In genomic region chr9:106799146-106799545, GRCh38 we compare ENCODE assay signal across 12 cellular contexts.
A peak's percentile ranks its signal among the peaks of the same experiment; 100 is the strongest.
DNase-seq lines count a peak whose midpoint lies in the region; FAIRE-seq and TF ChIP-seq lines count a peak whose summit lies in the region.
"Had no signal": no experiment of that assay in that cellular context is flagged by ENCODE, and none has a peak within 500 bp of the region (broad histone marks: within the 10 kb centered on the region; RNA-seq: fewer than 3 reads in every experiment).

No MANE protein-coding gene starts in this region.

- TF ChIP-seq POLR2A in H1 (IDR thresholded peaks at IDR 0.05; ENCODE audit: control extremely low read depth in 1 of 2, low read depth in 2 of 2, low read length in 2 of 2) (no peak), transverse colon (IDR thresholded peaks at IDR 0.05) (no peak)

- H3K4ac ChIP-seq in H1 (replicated peaks; ENCODE audit: insufficient read length, low read depth, low read length) (no peak overlapping the region), mesendoderm (ENCODE audit: low read depth, low read length) (no peak overlapping the region)

- in situ Hi-C loops in transverse colon (cut with MboI; ENCODE audit: low pct_ligation_motif_present in 1 of 4, low pct_unique_long_range_greater_than_20kb in 1 of 4, low sequenced_read_pairs in 3 of 4), result no loop called here

- no peaks in the 10 kb centered on the region for H3K4me1 ChIP-seq in H1 (replicated peaks in 1 of 4; ENCODE audit: control insufficient read depth in 3 of 4, insufficient read depth in 4 of 4, low read length in 3 of 4)
- H3K4me1 ChIP-seq in mesendoderm (ENCODE audit: control insufficient read depth, low read depth, low read length), result no peaks in the 10 kb centered on the region
- H3K4me1 ChIP-seq in tibial artery, result peaks cover 0 to 14% (median 2%) of the 10 kb centered on the region in 4 donors
- H3K4me1 ChIP-seq in transverse colon, result peaks cover 0 to 31% (median 8%) of the 10 kb centered on the region in 4 donors

- no peak overlapping the region for H2AFZ ChIP-seq in H1 (ENCODE audit: low read length)

- H4K5ac ChIP-seq in H1 (ENCODE audit: insufficient read length, low read depth, low read length) (no peak overlapping the region), mesendoderm (ENCODE audit: low read length) (no peak overlapping the region)

- H2BK15ac ChIP-seq in H1 (ENCODE audit: low read length) (no peak overlapping the region), mesendoderm (replicated peaks; ENCODE audit: low read depth) (peak overlapping the region; percentile 36)

- H3K4me2 ChIP-seq in H1 (ENCODE audit: insufficient read depth in 1 of 2, low read depth in 2 of 2, low read length in 2 of 2) (no peak overlapping the region), mesendoderm (ENCODE audit: low read length) (no peak overlapping the region)

- TF ChIP-seq EP300 in H1 (IDR thresholded peaks at IDR 0.05; ENCODE audit: borderline replicate concordance in 1 of 2, low read depth in 2 of 2, low read length in 2 of 2), result no peak
- TF ChIP-seq EP300 in transverse colon (IDR thresholded peaks at IDR 0.05; ENCODE audit: low read depth), result no peak

- H4K20me1 ChIP-seq in H1 (replicated peaks in 1 of 2; ENCODE audit: control insufficient read depth in 1 of 2, insufficient read depth in 2 of 2, low read length in 2 of 2), result no peaks in the 10 kb centered on the region

- no peak overlapping the region for H2BK20ac ChIP-seq in H1 (ENCODE audit: low read length)

- H3K36me3 ChIP-seq in MG63 (no peaks in the 10 kb centered on the region), H1 (ENCODE audit: control insufficient read depth in 2 of 4, insufficient read depth in 4 of 4, low read length in 3 of 4) (no peaks in the 10 kb centered on the region), mesendoderm (ENCODE audit: control insufficient read depth, insufficient read depth, low read length) (no peaks in the 10 kb centered on the region), WERI-Rb-1 (no peaks in the 10 kb centered on the region), tibial artery (no peaks in the 10 kb centered on the region), transverse colon (no peaks in the 10 kb centered on the region)
- H3K36me3 ChIP-seq: heart left ventricle had no signal

- no peak overlapping the region for H4K91ac ChIP-seq in H1 (replicated peaks; ENCODE audit: insufficient read length, low read length)

- H3K56ac ChIP-seq in H1 (replicated peaks; ENCODE audit: insufficient read length, low read depth, low read length) (no peak overlapping the region), mesendoderm (ENCODE audit: low read length) (no peak overlapping the region)

- H2BK120ac ChIP-seq in H1 (replicated peaks; ENCODE audit: low read depth, low read length), result no peak overlapping the region
- no peak overlapping the region for H2BK120ac ChIP-seq in mesendoderm (ENCODE audit: low read depth, low read length)

- no peak overlapping the region for H2BK12ac ChIP-seq in H1 (ENCODE audit: low read depth, low read length)

- DNase-seq in AG04450 (ENCODE audit: low read depth, low spot score) (peak; percentile 29), MG63 (peak; percentile 1), H1 (ENCODE audit: low read depth in 1 of 2, low spot score in 2 of 2) (no peak), mesendoderm (peak; percentile 73), WERI-Rb-1 (no peak), tibial artery (no peak), transverse colon (no peak)
- DNase-seq in activated CD8-positive, alpha-beta memory T cell treated with anti-CD3 and anti-CD28 coated beads for 24 hours, result no peak
- DNase-seq: activated naive CD8-positive, alpha-beta T cell treated with anti-CD3 and anti-CD28 coated beads, Interleukin-2, amount 50 U/mL, for 24 hours; heart left ventricle; naive thymus-derived CD4-positive, alpha-beta T cell; NCI-H526 treated with DMSO at 0.1 percent for 48 hours had no signal

- 83% methylated on average over 4 of the region's 4 CpGs; no CpG with 5 or more reads in 1 of the 2 experiments for WGBS in H1 (ENCODE audit: extremely low coverage in 1 of 2, insufficient coverage in 1 of 2, insufficient read length in 1 of 2, insufficient replicate concordance in 2 of 2, low coverage in 1 of 2, low lambda C conversion rate in 2 of 2, missing lambda C conversion rate in 1 of 2), 2 experiments
- no CpG with 5 or more reads among the region's 4 CpGs for WGBS in mesendoderm (ENCODE audit: extremely low coverage, insufficient coverage, low lambda C conversion rate)
- 65 to 74% methylated on average over 4 of the region's 4 CpGs for WGBS in transverse colon (ENCODE audit: low coverage in 1 of 2), 2 donors

- H3K79me2 ChIP-seq in H1 (ENCODE audit: control insufficient read depth in 1 of 2, insufficient read depth in 2 of 2, low read length in 2 of 2) (no peaks in the 10 kb centered on the region), mesendoderm (ENCODE audit: control insufficient read depth, insufficient read depth, low read length) (no peaks in the 10 kb centered on the region)

- no peak overlapping the region for H3K14ac ChIP-seq in H1 (ENCODE audit: insufficient read length)

- H3K79me1 ChIP-seq in H1 (ENCODE audit: low read depth, low read length) (no peaks in the 10 kb centered on the region), mesendoderm (ENCODE audit: low read length) (no peaks in the 10 kb centered on the region)

- H3K4me3 ChIP-seq in AG04450 (ENCODE audit: low read depth, low read length) (no peak overlapping the region), MG63 (no peak overlapping the region), H1 (ENCODE audit: extremely low read depth in 1 of 4, insufficient read depth in 2 of 4, low read depth in 3 of 4, low read length in 4 of 4) (no peak overlapping the region), mesendoderm (ENCODE audit: low read length) (no peak overlapping the region), WERI-Rb-1 (ENCODE audit: low read depth, low read length) (no peak overlapping the region), tibial artery (no peak overlapping the region), transverse colon (no peak overlapping the region)
- H3K4me3 ChIP-seq: heart left ventricle had no signal

- H3K27me3 ChIP-seq in AG04450 (ENCODE audit: control insufficient read depth, insufficient read depth, low read length) (no peaks in the 10 kb centered on the region), MG63 (no peaks in the 10 kb centered on the region), H1 (replicated peaks in 1 of 4; ENCODE audit: control insufficient read depth in 3 of 4, extremely low read depth in 1 of 4, insufficient read depth in 3 of 4, low read length in 3 of 4) (no peaks in the 10 kb centered on the region), mesendoderm (ENCODE audit: insufficient read depth, low read length, poor library complexity) (no peaks in the 10 kb centered on the region), WERI-Rb-1 (ENCODE audit: insufficient read depth, low read depth, severe bottlenecking) (no peaks in the 10 kb centered on the region), tibial artery (no peaks in the 10 kb centered on the region), transverse colon (no peaks in the 10 kb centered on the region)
- H3K27me3 ChIP-seq: heart left ventricle had no signal

- H2AK5ac ChIP-seq in H1 (ENCODE audit: low read depth, low read length), result no peak overlapping the region
- H2AK5ac ChIP-seq in mesendoderm (ENCODE audit: low read length), result no peak overlapping the region

- no peak for TF ChIP-seq RAD21 in H1 (IDR thresholded peaks at IDR 0.05 in 1 of 2, conservative IDR thresholded peaks at IDR 0.05 in 1 of 2; ENCODE audit: low read depth in 2 of 2, low read length in 2 of 2)

- no peak for TF ChIP-seq CTCF in AG04450 (IDR thresholded peaks at IDR 0.05; ENCODE audit: low read depth, low read length)
- no peak for TF ChIP-seq CTCF in H1 (IDR thresholded peaks at IDR 0.05; ENCODE audit: control extremely low read depth in 1 of 3, insufficient read depth in 1 of 3, low read depth in 1 of 3, low read length in 3 of 3)
- no peak for TF ChIP-seq CTCF in WERI-Rb-1 (IDR thresholded peaks at IDR 0.05; ENCODE audit: low read depth, low read length)
- TF ChIP-seq CTCF in tibial artery (IDR thresholded peaks at IDR 0.05), result no peak
- no peak for TF ChIP-seq CTCF in transverse colon (IDR thresholded peaks at IDR 0.05)

- FAIRE-seq in H1 (lab: Jason Lieb, UNC), result no peak

- H4K8ac ChIP-seq in H1 (ENCODE audit: extremely low read depth, insufficient read depth, low read length) (no peak overlapping the region), mesendoderm (ENCODE audit: low read depth, low read length) (peak overlapping the region; percentile 39)

- intact Hi-C loops in tibial artery (cut with DNase I; ENCODE audit: low total_unique reads) (no loop called here), transverse colon (cut with DNase I; ENCODE audit: low total_unique reads) (no loop called here)

- no peak overlapping the region for H2BK5ac ChIP-seq in H1 (ENCODE audit: low read depth, low read length)
- no peak overlapping the region for H2BK5ac ChIP-seq in mesendoderm (ENCODE audit: low read length)

- H3K9me3 ChIP-seq in AG04450 (ENCODE audit: control insufficient read depth, insufficient read depth, low read length) (no peaks in the 10 kb centered on the region), MG63 (peaks cover 2% of the 10 kb centered on the region; the same call in 1 of the 2 replicates), H1 (ENCODE audit: insufficient read depth in 2 of 2, low read depth in 1 of 2, low read length in 1 of 2) (no peaks in the 10 kb centered on the region), WERI-Rb-1 (ENCODE audit: severe bottlenecking) (no peaks in the 10 kb centered on the region), tibial artery (no peaks in the 10 kb centered on the region), transverse colon (no peaks in the 10 kb centered on the region)
- H3K9me3 ChIP-seq: heart left ventricle had no signal

- H3K23ac ChIP-seq in H1 (ENCODE audit: insufficient read length) (no peak overlapping the region), mesendoderm (ENCODE audit: low read length) (no peak overlapping the region)

- H3K18ac ChIP-seq in H1 (ENCODE audit: extremely low read depth, low read length) (no peak overlapping the region), mesendoderm (ENCODE audit: low read length) (no peak overlapping the region)

- CTCF ChIA-PET in AG04450 (lab: Charles Lee), result no interaction called here
- CTCF ChIA-PET in H1 (lab: Charles Lee; ENCODE audit: partially characterized antibody), result no interaction called here

- POLR2A ChIA-PET in AG04450 (lab: Yijun Ruan, JAX), result no interaction called here
- POLR2A ChIA-PET in H1 (lab: Charles Lee; ENCODE audit: partially characterized antibody), result interaction anchor here (1.2 kb wide), 1 partner anchor 13 kb away, joined by 3 read pairs; no protein-coding TSS in a partner anchor

- H3K27ac ChIP-seq in AG04450 (ENCODE audit: low read depth, low read length) (no peak overlapping the region), H1 (ENCODE audit: low read depth, low read length) (no peak overlapping the region), mesendoderm (ENCODE audit: low read depth, low read length) (no peak overlapping the region), WERI-Rb-1 (no peak overlapping the region), tibial artery (no peak overlapping the region), transverse colon (no peak overlapping the region)
- H3K27ac ChIP-seq: heart left ventricle had no signal

- H3K23me2 ChIP-seq in H1 (ENCODE audit: low read depth, low read length), result no peaks in the 10 kb centered on the region

- H3K9ac ChIP-seq in H1 (replicated peaks in 1 of 4; ENCODE audit: extremely low read depth in 1 of 4, low read depth in 3 of 4, low read length in 3 of 4) (no peak overlapping the region), mesendoderm (ENCODE audit: low read length) (no peak overlapping the region)

Comparison
In these comparisons a context has a peak if more than half of its experiments do, and no peak if none do; other contexts are left out.
1. DNase-seq: peak in AG04450 (single experiment), MG63 (single experiment) and mesendoderm (single experiment); none in H1 (0 of 2), activated CD8-positive, alpha-beta memory T cell treated with anti-CD3 and anti-CD28 coated beads for 24 hours (single experiment), WERI-Rb-1 (single experiment), tibial artery (0 of 2) and transverse colon (single experiment).